In genomic region chr17:74637912-74638311, GRCh38 we compare ENCODE assay signal across 21 cellular contexts. TPM values are rescaled to one million over a fixed set of nuclear protein-coding genes. Genes with fewer than 3 reads are reported as not detected.
"Had no signal": no experiment of that assay in that cellular context is flagged by ENCODE, and none has a peak within 500 bp of the region (broad histone marks: within the 10 kb centered on the region; RNA-seq: fewer than 3 reads in every experiment).

No MANE protein-coding gene starts in this region.

- H3K27me3 ChIP-seq: uterus had no signal

- H3K9me3 Mint-ChIP-seq: activated naive CD8-positive, alpha-beta T cell treated with anti-CD3 and anti-CD28 coated beads, Interleukin-2, amount 50 U/mL, for 24 hours; immature natural killer cell; naive thymus-derived CD4-positive, alpha-beta T cell; stimulated activated naive B cell treated with anti-CD40 and anti-IgM and Interleukin-4, amounts not matched to agents 10 μg/mL and 1 μg/mL and 100 μg/mL, for 72 hours had no signal

- H3K4me1 ChIP-seq: tibial nerve, uterus had no signal

- DNase-seq: activated CD4-positive, CD25-positive, alpha-beta regulatory T cell treated with anti-CD3 and anti-CD28 coated beads, Interleukin-2, amount 50 U/mL, for 72 hours; activated naive CD4-positive, alpha-beta T cell treated with Interleukin-2 at 50 U/mL for 16 hours; activated naive CD8-positive, alpha-beta T cell treated with anti-CD3 and anti-CD28 coated beads, Interleukin-2, amount 50 U/mL, for 24 hours; activated T-cell treated with anti-CD3 and anti-CD28 coated beads for 4 hours; aorta; dermis blood vessel endothelial cell; immature natural killer cell; left cardiac atrium; naive thymus-derived CD4-positive, alpha-beta T cell; stimulated activated CD4-positive, alpha-beta T cell treated with anti-CD3 and anti-CD28 coated beads, Interleukin-15, amount 100 ng/mL, for 24 hours; stimulated activated CD4-positive, alpha-beta T cell treated with anti-CD3 and anti-CD28 coated beads, Interleukin-4, amount 100 ng/mL, for 1 hour; stimulated activated naive B cell treated with anti-CD40 and anti-IgM and Interleukin-4, amounts not matched to agents 10 μg/mL and 1 μg/mL and 100 μg/mL, for 72 hours; T1000; uterus had no signal

- FAIRE-seq: frontal cortex had no signal

- H3K36me3 ChIP-seq: neutrophil, tibial nerve, uterus had no signal

- H3K27ac ChIP-seq: neutrophil, tibial nerve, uterus had no signal

- H3K27ac Mint-ChIP-seq: activated naive CD8-positive, alpha-beta T cell treated with anti-CD3 and anti-CD28 coated beads, Interleukin-2, amount 50 U/mL, for 24 hours; immature natural killer cell; naive thymus-derived CD4-positive, alpha-beta T cell; stimulated activated naive B cell treated with anti-CD40 and anti-IgM and Interleukin-4, amounts not matched to agents 10 μg/mL and 1 μg/mL and 100 μg/mL, for 72 hours had no signal

- H3K9me3 ChIP-seq: neutrophil, tibial nerve, uterus had no signal

- H3K4me3 Mint-ChIP-seq: activated naive CD8-positive, alpha-beta T cell treated with anti-CD3 and anti-CD28 coated beads, Interleukin-2, amount 50 U/mL, for 24 hours; naive thymus-derived CD4-positive, alpha-beta T cell; stimulated activated naive B cell treated with anti-CD40 and anti-IgM and Interleukin-4, amounts not matched to agents 10 μg/mL and 1 μg/mL and 100 μg/mL, for 72 hours had no signal

- H3K36me3 Mint-ChIP-seq: immature natural killer cell; naive thymus-derived CD4-positive, alpha-beta T cell; stimulated activated naive B cell treated with anti-CD40 and anti-IgM and Interleukin-4, amounts not matched to agents 10 μg/mL and 1 μg/mL and 100 μg/mL, for 72 hours had no signal

- ATAC-seq: activated naive CD8-positive, alpha-beta T cell treated with anti-CD3 and anti-CD28 coated beads, Interleukin-2, amount 50 U/mL, for 24 hours; left cardiac atrium; naive thymus-derived CD4-positive, alpha-beta T cell; stimulated activated naive B cell treated with anti-CD40 and anti-IgM and Interleukin-4, amounts not matched to agents 10 μg/mL and 1 μg/mL and 100 μg/mL, for 72 hours had no signal

- H3K4me3 ChIP-seq: lung, tibial nerve, uterus had no signal

RNA-seq across cellular contexts. Expression of gene CD300E, which starts 14.4 kb away (rescaled TPM):
- total RNA-seq: cerebellum, dermis blood vessel endothelial cell, epithelial cell of proximal tubule had no signal
- polyA plus RNA-seq: naive thymus-derived CD4-positive, alpha-beta T cell had no signal

RNA-seq across cellular contexts. Expression of gene CD300LD, which starts 45.8 kb away (rescaled TPM):
- total RNA-seq: aorta, cerebellum, dermis blood vessel endothelial cell, epithelial cell of proximal tubule, frontal cortex, left cardiac atrium, skeletal muscle tissue, tibial nerve, uterus had no signal
- polyA plus RNA-seq: immature natural killer cell; naive thymus-derived CD4-positive, alpha-beta T cell had no signal
